Comparison of ENCODE assay signal across 18 cellular contexts in the genomic region with DNA sequence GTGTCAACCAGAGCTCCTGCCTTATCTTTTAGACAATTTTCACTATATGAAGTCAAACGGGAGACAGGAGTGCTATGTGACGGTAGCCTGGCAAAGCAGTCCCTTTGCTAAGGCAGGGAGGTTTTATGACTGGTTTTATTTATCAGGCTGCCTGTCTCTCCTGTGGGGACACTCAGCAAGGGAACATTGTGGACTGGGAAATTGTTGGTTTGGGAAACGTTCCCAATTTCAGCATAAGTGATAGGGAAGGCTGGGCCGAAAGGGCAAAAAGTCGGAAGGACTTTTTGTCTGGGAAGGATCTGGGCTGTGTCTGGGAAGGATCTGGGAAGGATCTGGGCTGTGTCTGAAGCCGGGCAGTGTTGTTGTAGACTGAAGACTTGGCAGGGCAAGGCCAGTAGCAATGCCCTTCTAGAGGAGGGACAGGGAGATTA.
DNase-seq lines count a peak whose midpoint lies in the region; ATAC-seq and TF ChIP-seq lines count a peak whose summit lies in the region.
"Had no signal": no experiment of that assay in that cellular context is flagged by ENCODE, and none has a peak within 500 bp of the region (broad histone marks: within the 10 kb centered on the region; RNA-seq: fewer than 3 reads in every experiment).

No MANE protein-coding gene starts in this region.

- H3K36me3 ChIP-seq in sigmoid colon, result no peaks in the 10 kb centered on the region

- in situ Hi-C loops in GM13977 (cut with MboI; ENCODE audit: low pct_unique_long_range_greater_than_20kb, low sequenced_read_pairs, unreplicated experiment), result no loop called here

- TF ChIP-seq EP300 in sigmoid colon (IDR thresholded peaks at IDR 0.05), result peak; percentile 44 to 91 (median 85)

- TF ChIP-seq POLR2A in sigmoid colon (IDR thresholded peaks at IDR 0.05), result no peak

- H3K27me3 Mint-ChIP-seq in HFFc6 (ENCODE audit: insufficient read depth), result no peaks in the 10 kb centered on the region; the same call in 1 of the 2 replicates
- H3K27me3 Mint-ChIP-seq: T-helper 17 cell had no signal

- DNase-seq in astrocyte of the hippocampus (ENCODE audit: low read depth, low spot score) (peak; percentile 20), left cardiac atrium (peak; percentile 54), sigmoid colon (peak; percentile 85), ureter (ENCODE audit: low spot score) (peak; percentile 64), GM13977 (ENCODE audit: low spot score) (no peak), HFFc6 (no peak)
- DNase-seq: activated CD4-positive, alpha-beta T cell treated with anti-CD3 and anti-CD28 coated beads, Interleukin-2, amount 50 U/mL, for 4 hours; activated gamma-delta T cell treated with Interleukin-2 at 50 U/mL for 16 hours; AML-193; amniotic stem cell; HCEC 1CT; mucosa of descending colon; NCI-H2107; stimulated activated CD4-positive, alpha-beta T cell treated with anti-CD3 and anti-CD28 coated beads, Interleukin-15, amount 100 ng/mL, for 24 hours; T-helper 17 cell had no signal

- peaks cover 10% of the 10 kb centered on the region for H3K9me3 Mint-ChIP-seq in HFFc6

- WGBS in sigmoid colon, 2 donors, result 77 to 78% methylated on average over 6 of the region's 6 CpGs

- no peaks in the 10 kb centered on the region for H3K27me3 ChIP-seq in sigmoid colon

- intact Hi-C loops in left cardiac atrium (cut with DNase I), result no loop called here
- intact Hi-C loops in sigmoid colon (cut with DNase I), result loop anchor here (2.0 to 5.0 kb wide), 4 partner anchors 56 to 116 kb away; no protein-coding TSS in a partner anchor

- peaks cover 33% of the 10 kb centered on the region for H3K36me3 Mint-ChIP-seq in HFFc6 (ENCODE audit: low read depth)

- peak overlapping the region in 3 of 4 donors; percentile 78 to 82 (median 80) for H3K27ac ChIP-seq in sigmoid colon

- H3K4me1 Mint-ChIP-seq in HFFc6 (ENCODE audit: low read depth), result peaks cover 14% of the 10 kb centered on the region
- H3K4me1 Mint-ChIP-seq: T-helper 17 cell had no signal

- H3K27ac Mint-ChIP-seq in HFFc6, result no peak overlapping the region
- H3K27ac Mint-ChIP-seq: T-helper 17 cell had no signal

- TF ChIP-seq CTCF in sigmoid colon (IDR thresholded peaks at IDR 0.05), result no peak
- TF ChIP-seq CTCF in GM13977 (IDR thresholded peaks at IDR 0.05; ENCODE audit: extremely low read depth, insufficient read depth, missing control alignments), result no peak
- TF ChIP-seq CTCF in HFFc6 (IDR thresholded peaks at IDR 0.05), result no peak

- H3K9me3 ChIP-seq in sigmoid colon, result no peaks in the 10 kb centered on the region
- H3K9me3 ChIP-seq: mucosa of descending colon had no signal

- peak; percentile 77 to 85 for ATAC-seq in left cardiac atrium
- ATAC-seq in HG03469 (IDR thresholded peaks at IDR 0.05; ENCODE audit: unreplicated experiment), result no peak
- ATAC-seq: esophagus mucosa, left colon, mucosa of descending colon, T-helper 17 cell had no signal

- H3K4me1 ChIP-seq in sigmoid colon, result peaks cover 0 to 25% (median 23%) of the 10 kb centered on the region in 4 donors

- H3K4me3 Mint-ChIP-seq in HFFc6, result no peak overlapping the region
- H3K4me3 Mint-ChIP-seq: T-helper 17 cell had no signal

- no peak overlapping the region for H3K4me3 ChIP-seq in sigmoid colon
- H3K4me3 ChIP-seq: mucosa of descending colon had no signal

Comparison
In these comparisons a context has a peak if more than half of its experiments do, and no peak if none do; other contexts are left out.
1. DNase-seq: peak in astrocyte of the hippocampus (single experiment), left cardiac atrium (single experiment), sigmoid colon (single experiment) and ureter (single experiment); none in GM13977 (single experiment) and HFFc6 (single experiment).